24 cellular contexts compared by ENCODE assay signal in the genomic region with DNA sequence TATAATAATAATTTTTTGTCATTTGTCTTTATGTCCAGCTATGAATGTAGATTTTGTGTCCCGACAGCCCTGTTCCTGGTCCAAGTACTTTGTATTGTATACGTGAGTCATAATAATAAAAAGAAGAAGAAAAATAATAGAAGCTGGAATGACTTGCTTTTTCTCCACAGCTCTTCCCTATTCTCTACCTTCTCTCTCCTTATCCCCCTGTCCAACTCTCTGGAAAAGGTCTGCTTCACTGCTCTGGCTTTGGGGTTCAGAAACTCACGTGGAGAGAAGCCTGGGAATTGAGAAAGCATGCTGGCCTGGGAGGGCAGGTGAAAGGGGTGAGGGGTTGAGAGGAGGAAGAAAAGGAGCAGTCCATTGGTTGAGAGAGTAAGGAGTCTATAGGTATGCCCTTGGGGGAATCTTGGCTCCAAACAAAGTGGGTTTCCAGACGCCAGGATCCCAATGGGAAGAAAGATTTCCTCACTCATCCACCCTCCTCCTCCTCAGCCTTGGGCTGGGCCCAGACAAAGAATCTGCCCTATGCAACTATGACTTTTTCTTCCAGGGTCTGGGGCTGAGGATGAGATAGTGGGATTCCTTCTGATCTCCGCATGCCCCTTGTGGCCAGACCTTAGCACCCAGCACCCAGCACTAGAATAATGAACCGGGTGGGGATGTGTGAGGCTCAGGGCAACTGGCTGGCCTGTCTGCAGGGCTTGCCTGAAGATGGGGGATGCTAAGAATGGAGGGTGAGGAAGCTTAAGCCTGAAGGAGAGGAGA. TPM values are rescaled to one million over a fixed set of nuclear protein-coding genes. Genes with fewer than 3 reads are reported as not detected.
DNase-seq lines count a peak whose midpoint lies in the region; ATAC-seq, FAIRE-seq and TF ChIP-seq lines count a peak whose summit lies in the region.
"Had no signal": no experiment of that assay in that cellular context is flagged by ENCODE, and none has a peak within 500 bp of the region (broad histone marks: within the 10 kb centered on the region; RNA-seq: fewer than 3 reads in every experiment).

No MANE protein-coding gene starts in this region.

- no peak for FAIRE-seq in K562 (lab: Jason Lieb, UNC)
- FAIRE-seq: colon, D721Med, endometrium, frontal cortex, small intestine had no signal

- H3F3A ChIP-seq in GM23338 (replicated peaks; ENCODE audit: low read depth): peaks cover 31% of the 10 kb centered on the region

- no peak for TF ChIP-seq RAD21 in K562 (CRISPR knock-in tag; conservative IDR thresholded peaks at IDR 0.05 in 1 of 2, IDR thresholded peaks at IDR 0.05 in 1 of 2)

- no peak for TF ChIP-seq EP300 in K562 (IDR thresholded peaks at IDR 0.05; ENCODE audit: low read length)

- H3K9me3 ChIP-seq in K562 (replicated peaks; ENCODE audit: control insufficient read depth, insufficient read depth, low read depth, low read length) (no peaks in the 10 kb centered on the region), osteoblast (ENCODE audit: low read depth, low read length) (no peaks in the 10 kb centered on the region), lower lobe of right lung (no peaks in the 10 kb centered on the region)
- H3K9me3 ChIP-seq: testis had no signal

- H3K4me2 ChIP-seq in GM23338 (no peak overlapping the region), K562 (ENCODE audit: insufficient read depth, low read length) (no peak overlapping the region), osteoblast (ENCODE audit: insufficient read depth, low read length) (peak overlapping the region; percentile 66)

- POLR2A ChIA-PET in K562 (lab: Yijun Ruan, JAX): interaction anchor here (0.5 to 1.0 kb wide), 4 partner anchors 10 to 1028 kb away, joined by 3 to 4 read pairs (median 3); no protein-coding TSS in a partner anchor

- H3K36me3 Mint-ChIP-seq in GM23338 (ENCODE audit: low read depth): no peaks in the 10 kb centered on the region

- WGBS in K562 (ENCODE audit: insufficient coverage, low coverage, missing lambda C conversion rate): 57% methylated on average over 6 of the region's 6 CpGs

- no peaks in the 10 kb centered on the region for H3K9me1 ChIP-seq in K562 (ENCODE audit: control insufficient read depth, insufficient read depth, low read length)

- ATAC-seq in GM23338 (no peak), K562 (peak; percentile 31), HG03378 (IDR thresholded peaks at IDR 0.05; ENCODE audit: unreplicated experiment) (no peak), lower lobe of right lung (no peak)
- ATAC-seq: activated CD4-positive, CD25-positive, alpha-beta regulatory T cell treated with anti-CD3 and anti-CD28 coated beads, Interleukin-2, amount 50 U/mL, for 24 hours had no signal

- H4K20me1 ChIP-seq in GM23338 (replicated peaks; ENCODE audit: insufficient read depth) (peaks cover 25% of the 10 kb centered on the region), K562 (replicated peaks; ENCODE audit: control insufficient read depth, insufficient read depth, low read length) (no peaks in the 10 kb centered on the region), osteoblast (ENCODE audit: insufficient read depth, low read length) (peaks cover under 1% of the 10 kb centered on the region)

- H3K79me2 ChIP-seq in GM23338 (replicated peaks; ENCODE audit: insufficient read depth) (no peaks in the 10 kb centered on the region), K562 (ENCODE audit: control insufficient read depth, insufficient read depth, low read length) (peaks cover 3% of the 10 kb centered on the region; the same call in 1 of the 3 replicates), osteoblast (ENCODE audit: insufficient read depth, low read length) (peaks cover 77% of the 10 kb centered on the region)
- H3K79me2 ChIP-seq: parathyroid adenoma had no signal

- H3K27ac Mint-ChIP-seq in GM23338: no peak overlapping the region

- CTCF ChIA-PET in K562 (lab: Yijun Ruan, JAX; ENCODE audit: low intra/inter-chr PET ratio): no interaction called here

- no TSS peak for BruUV-seq in K562 (replicated peaks; lab: Mats Ljungman, UMichigan)

- H3K36me3 ChIP-seq in GM23338 (ENCODE audit: insufficient read depth) (no peaks in the 10 kb centered on the region), K562 (ENCODE audit: control insufficient read depth, insufficient read depth, low read length) (no peaks in the 10 kb centered on the region), osteoblast (ENCODE audit: insufficient read depth, low read length) (no peaks in the 10 kb centered on the region), lower lobe of right lung (no peaks in the 10 kb centered on the region)

- H3K27ac ChIP-seq in GM23338 (ENCODE audit: low read depth): no peak overlapping the region
- H3K27ac ChIP-seq in K562 (ENCODE audit: extremely low read depth, low read depth, low read length): no peak overlapping the region
- H3K27ac ChIP-seq in osteoblast (ENCODE audit: low read depth, low read length): peak overlapping the region; percentile 67
- no peak overlapping the region for H3K27ac ChIP-seq in lower lobe of right lung
- H3K27ac ChIP-seq: parathyroid adenoma, testis had no signal

- DNase-seq in AG10803 (ENCODE audit: low read depth): no peak
- no peak for DNase-seq in GM23338 (ENCODE audit: low spot score)
- peak in 3 of 4 experiments; percentile 32 to 47 (median 37) for DNase-seq in K562 (ENCODE audit: extremely low read depth in 1 of 4, low spot score in 3 of 4)
- DNase-seq in osteoblast (ENCODE audit: insufficient read length, low spot score, missing footprints): peak; percentile 86
- no peak for DNase-seq in lower lobe of right lung
- DNase-seq in activated naive CD4-positive, alpha-beta T cell treated with anti-CD3 and anti-CD28 coated beads, Interleukin-2, amount 50 U/mL, for 16 hours: no peak
- DNase-seq in COLO829 (ENCODE audit: low spot score): no peak
- DNase-seq: activated gamma-delta T cell treated with Interleukin-2 at 50 U/mL for 16 hours, HCEC 1CT, NCI-H2029, NCI-H510A treated with DMSO at 0.1 percent for 48 hours, small intestine, T-helper 9 cell, testis had no signal

- no peaks in the 10 kb centered on the region; the same call in 2 of the 3 replicates for H3K9me3 Mint-ChIP-seq in GM23338

- TF ChIP-seq POLR2A in K562 (conservative IDR thresholded peaks at IDR 0.05): no peak

- no peaks in the 10 kb centered on the region for H3K9me2 ChIP-seq in GM23338 (ENCODE audit: insufficient read depth)

- H2AFZ ChIP-seq in GM23338 (no peak overlapping the region), K562 (ENCODE audit: low read depth, low read length) (no peak overlapping the region), osteoblast (ENCODE audit: low read length) (no peak overlapping the region)
- H2AFZ ChIP-seq: parathyroid adenoma had no signal

- H3K4me3 ChIP-seq in AG10803 (ENCODE audit: low read length) (peak overlapping the region; percentile 98), GM23338 (no peak overlapping the region), K562 (no peak overlapping the region), osteoblast (ENCODE audit: insufficient read depth, low read length) (peak overlapping the region; percentile 33), lower lobe of right lung (no peak overlapping the region)
- H3K4me3 ChIP-seq: testis had no signal

- peaks cover 33% of the 10 kb centered on the region for H3K4me1 Mint-ChIP-seq in GM23338

- H3K27me3 ChIP-seq in GM23338 (ENCODE audit: insufficient read depth): peaks cover 100% of the 10 kb centered on the region
- no peaks in the 10 kb centered on the region for H3K27me3 ChIP-seq in K562 (ENCODE audit: control insufficient read depth in 2 of 2, insufficient read depth in 2 of 2, low read length in 2 of 2)
- H3K27me3 ChIP-seq in osteoblast (ENCODE audit: insufficient read depth, low read length): no peaks in the 10 kb centered on the region
- peaks cover 94% of the 10 kb centered on the region for H3K27me3 ChIP-seq in lower lobe of right lung (ENCODE audit: low read depth)
- H3K27me3 ChIP-seq: testis had no signal

- TF ChIP-seq CTCF in AG10803 (conservative IDR thresholded peaks at IDR 0.05; ENCODE audit: low read length) (peak; percentile 41), GM23338 (conservative IDR thresholded peaks at IDR 0.05; ENCODE audit: low read depth in 2 of 2) (peak in 1 of 2 experiments; percentile 20; a peak in 2 of 4 replicates), K562 (IDR thresholded peaks at IDR 0.05 in 2 of 3, conservative IDR thresholded peaks at IDR 0.05 in 1 of 3; ENCODE audit: insufficient read depth in 2 of 3, low read depth in 1 of 3, low read length in 3 of 3) (peak in 1 of 3 experiments; percentile 23; a peak in 1 of 6 replicates), osteoblast (IDR thresholded peaks at IDR 0.05; ENCODE audit: extremely low read depth, low read depth, low read length) (no peak), lower lobe of right lung (IDR thresholded peaks at IDR 0.05) (no peak)

- H3K9ac ChIP-seq in K562 (ENCODE audit: insufficient read depth in 1 of 2, low read depth in 2 of 2, low read length in 2 of 2): peak overlapping the region in 1 of 2 experiments; percentile 70; a peak in 1 of 4 replicates
- H3K9ac ChIP-seq: parathyroid adenoma had no signal

- intact Hi-C loops in K562 (cut with micrococcal nuclease): loop anchor here (10.0 kb wide), 1 partner anchor 282 kb away; no protein-coding TSS in a partner anchor
- intact Hi-C loops in lower lobe of right lung (cut with DNase I): no loop called here

- H3K4me1 ChIP-seq in GM23338 (ENCODE audit: insufficient read depth): peaks cover 50% of the 10 kb centered on the region
- peaks cover 11 to 20% of the 10 kb centered on the region in 2 experiments for H3K4me1 ChIP-seq in K562 (replicated peaks in 1 of 2; ENCODE audit: control insufficient read depth in 2 of 2, insufficient read depth in 2 of 2, low read length in 2 of 2)
- H3K4me1 ChIP-seq in osteoblast (ENCODE audit: insufficient read depth, low read length): peaks cover 47% of the 10 kb centered on the region
- peaks cover 25% of the 10 kb centered on the region for H3K4me1 ChIP-seq in lower lobe of right lung
- H3K4me1 ChIP-seq: parathyroid adenoma had no signal

- in situ Hi-C loops in K562 (cut with MboI): no loop called here

- H3K27me3 Mint-ChIP-seq in GM23338 (ENCODE audit: insufficient read depth, low read depth, poor library complexity): peaks cover 99% of the 10 kb centered on the region

- H3K4me3 Mint-ChIP-seq in GM23338: no peak overlapping the region

RNA-seq across cellular contexts. Expression of gene HOXC8, which starts 4.0 kb away (rescaled TPM):
- total RNA-seq in GM23338 (2014; rRNA removed; shearing (Covaris generic)): not detected in 2 replicates
- polyA plus RNA-seq in GM23338 (2016; fragmentation: Nextera tagmentation; extraction: Ambion mirVana): not detected in 2 replicates
- 6.6 and 8.3 TPM in 2 replicates for total RNA-seq in K562 (2011; cell fraction: chromatin; rRNA removed; ENCODE audit: low replicate concordance)
- 2.4 and 3.2 TPM in 2 replicates for total RNA-seq in K562 (2011; cell fraction: nucleolus; rRNA removed)
- 2.1 and 2.4 TPM in 2 replicates for total RNA-seq in K562 (2011; cell fraction: nucleoplasm; rRNA removed)
- total RNA-seq in K562 (2014; rRNA removed): 0.32 and 0.57 TPM in 2 replicates
- total RNA-seq in K562 (2014; rRNA removed; fragmentation: Illumina TruSeq; extraction: Trizol): 0.62 and 0.80 TPM in 2 replicates
- 0.53 and 0.76 TPM in 2 replicates for total RNA-seq in K562 (2015; rRNA removed; fragmentation: Illumina TruSeq; extraction: Trizol)
- 0.72 and 0.95 TPM in 2 replicates for total RNA-seq in K562 (2021)
- 0.57 TPM in 2 replicates for polyA plus RNA-seq in K562 (2011; rRNA removed)
- 0.29 and 0.31 TPM in 2 replicates for polyA plus RNA-seq in K562 (2011; cell fraction: cytosol; rRNA removed)
- polyA plus RNA-seq in K562 (2011; cell fraction: nucleus; rRNA removed): 1.9 and 3.0 TPM in 2 replicates
- 0.62 and 1.4 TPM in 2 replicates for polyA plus RNA-seq in K562 (2012)
- 1.3 and 1.4 TPM in 2 replicates for polyA plus RNA-seq in K562 (2014; fragmentation: Illumina TruSeq; extraction: Trizol)
- polyA plus RNA-seq in K562 (2014; fragmentation: Nextera tagmentation; extraction: Ambion mirVana): under 1 TPM; 0.20 to 0.21 TPM
- polyA plus RNA-seq in K562 (2014; rRNA removed): 0.94 and 1.1 TPM in 2 replicates
- 0.11 and 0.42 TPM in 2 replicates for polyA minus RNA-seq in K562 (2011; rRNA and poly(A)+ RNA removed)
- not detected in 2 replicates for polyA minus RNA-seq in K562 (2011; cell fraction: cytosol; rRNA and poly(A)+ RNA removed)
- 0.81 and 0.89 TPM in 2 replicates for polyA minus RNA-seq in K562 (2011; cell fraction: nucleus; rRNA and poly(A)+ RNA removed)
- total RNA-seq in osteoblast: 3.2 and 5.1 TPM in 2 replicates
- total RNA-seq in lower lobe of right lung: not detected
- total RNA-seq: frontal cortex, left lobe of liver had no signal

RNA-seq across cellular contexts. Expression of gene HOXC9, which starts 12.9 kb away (rescaled TPM):
- total RNA-seq in GM23338 (2014; rRNA removed; shearing (Covaris generic)): not detected in 2 replicates
- not detected in 2 replicates for polyA plus RNA-seq in GM23338 (2016; fragmentation: Nextera tagmentation; extraction: Ambion mirVana)
- 7.4 and 10.3 TPM in 2 replicates for total RNA-seq in K562 (2011; cell fraction: chromatin; rRNA removed; ENCODE audit: low replicate concordance)
- 2.7 and 2.9 TPM in 2 replicates for total RNA-seq in K562 (2011; cell fraction: nucleolus; rRNA removed)
- 2.9 and 3.5 TPM in 2 replicates for total RNA-seq in K562 (2011; cell fraction: nucleoplasm; rRNA removed)
- total RNA-seq in K562 (2014; rRNA removed): 10.5 and 13.9 TPM in 2 replicates
- total RNA-seq in K562 (2014; rRNA removed; fragmentation: Illumina TruSeq; extraction: Trizol): 5.7 and 8.0 TPM in 2 replicates
- 10.4 and 10.9 TPM in 2 replicates for total RNA-seq in K562 (2015; rRNA removed; fragmentation: Illumina TruSeq; extraction: Trizol)
- total RNA-seq in K562 (2021): 9.3 and 9.9 TPM in 2 replicates
- 1.1 and 1.7 TPM in 2 replicates for polyA plus RNA-seq in K562 (2011; rRNA removed)
- 3.4 and 8.0 TPM in 2 replicates for polyA plus RNA-seq in K562 (2011; cell fraction: cytosol; rRNA removed)
- 6.2 and 13.4 TPM in 2 replicates for polyA plus RNA-seq in K562 (2011; cell fraction: nucleus; rRNA removed)
- 8.6 and 12.0 TPM in 2 replicates for polyA plus RNA-seq in K562 (2012)
- 8.8 and 9.9 TPM in 2 replicates for polyA plus RNA-seq in K562 (2014; fragmentation: Illumina TruSeq; extraction: Trizol)
- 1 to 10 TPM; 1.9 to 2.2 TPM for polyA plus RNA-seq in K562 (2014; fragmentation: Nextera tagmentation; extraction: Ambion mirVana)
- 5.1 and 10.4 TPM in 2 replicates for polyA plus RNA-seq in K562 (2014; rRNA removed)
- polyA minus RNA-seq in K562 (2011; rRNA and poly(A)+ RNA removed): 0.57 and 1.2 TPM in 2 replicates
- polyA minus RNA-seq in K562 (2011; cell fraction: cytosol; rRNA and poly(A)+ RNA removed): 1.7 and 2.6 TPM in 2 replicates
- polyA minus RNA-seq in K562 (2011; cell fraction: nucleus; rRNA and poly(A)+ RNA removed): 1.8 and 1.9 TPM in 2 replicates
- 8.3 and 11.6 TPM in 2 replicates for total RNA-seq in osteoblast
- not detected for total RNA-seq in lower lobe of right lung
- total RNA-seq: frontal cortex, left lobe of liver had no signal
- polyA plus RNA-seq: small intestine had no signal

RNA-seq across cellular contexts. Expression of gene HOXC6, which starts 15.4 kb away (rescaled TPM):
- total RNA-seq in GM23338 (2014; rRNA removed; shearing (Covaris generic)): not detected in 2 replicates
- polyA plus RNA-seq in GM23338 (2016; fragmentation: Nextera tagmentation; extraction: Ambion mirVana) (not detected in 2 replicates), K562 (2011; rRNA removed) (2.0 and 2.8 TPM in 2 replicates), K562 (2014; fragmentation: Illumina TruSeq; extraction: Trizol) (3.4 and 3.5 TPM in 2 replicates), K562 (2014; fragmentation: Nextera tagmentation; extraction: Ambion mirVana) (under 1 TPM; 0.06 to 0.13 TPM), K562 (2014; rRNA removed) (2.3 and 3.5 TPM in 2 replicates)
- total RNA-seq in K562 (2011; cell fraction: chromatin; rRNA removed; ENCODE audit: low replicate concordance): 7.1 and 7.3 TPM in 2 replicates
- total RNA-seq in K562 (2011; cell fraction: nucleolus; rRNA removed): 2.8 and 3.0 TPM in 2 replicates
- total RNA-seq in K562 (2011; cell fraction: nucleoplasm; rRNA removed): 3.9 and 4.4 TPM in 2 replicates
- total RNA-seq in K562 (2014; rRNA removed) (0.73 and 1.00 TPM in 2 replicates), K562 (2014; rRNA removed; fragmentation: Illumina TruSeq; extraction: Trizol) (0.57 and 1.0 TPM in 2 replicates), K562 (2015; rRNA removed; fragmentation: Illumina TruSeq; extraction: Trizol) (1.4 TPM in 2 replicates), K562 (2021) (3.2 and 4.0 TPM in 2 replicates), osteoblast (5.6 and 7.2 TPM in 2 replicates), lower lobe of right lung (0.50 TPM)
- polyA plus RNA-seq in K562 (2011; cell fraction: cytosol; rRNA removed): 1.5 and 1.8 TPM in 2 replicates
- polyA plus RNA-seq in K562 (2011; cell fraction: nucleus; rRNA removed): 4.0 and 6.5 TPM in 2 replicates
- polyA plus RNA-seq in K562 (2012): 2.8 and 3.8 TPM in 2 replicates
- 1.2 and 1.4 TPM in 2 replicates for polyA minus RNA-seq in K562 (2011; rRNA and poly(A)+ RNA removed)
- 0.64 and 0.76 TPM in 2 replicates for polyA minus RNA-seq in K562 (2011; cell fraction: cytosol; rRNA and poly(A)+ RNA removed)
- polyA minus RNA-seq in K562 (2011; cell fraction: nucleus; rRNA and poly(A)+ RNA removed): 0.94 and 2.2 TPM in 2 replicates
- total RNA-seq: frontal cortex, left lobe of liver had no signal

RNA-seq across cellular contexts. Expression of gene HOXC5, which starts 20.0 kb away (rescaled TPM):
- total RNA-seq in GM23338 (2014; rRNA removed; shearing (Covaris generic)): not detected in 2 replicates
- polyA plus RNA-seq in GM23338 (2016; fragmentation: Nextera tagmentation; extraction: Ambion mirVana): not detected in 2 replicates
- total RNA-seq in K562 (2011; cell fraction: chromatin; rRNA removed; ENCODE audit: low replicate concordance): 1.7 and 1.9 TPM in 2 replicates
- total RNA-seq in K562 (2011; cell fraction: nucleolus; rRNA removed): 0.83 and 0.92 TPM in 2 replicates
- 0.44 and 1.3 TPM in 2 replicates for total RNA-seq in K562 (2011; cell fraction: nucleoplasm; rRNA removed)
- 0.18 and 0.53 TPM in 2 replicates for total RNA-seq in K562 (2014; rRNA removed)
- total RNA-seq in K562 (2014; rRNA removed; fragmentation: Illumina TruSeq; extraction: Trizol): not detected in 2 replicates
- 0.14 TPM in 1 of 2 replicates, not detected in the other for total RNA-seq in K562 (2015; rRNA removed; fragmentation: Illumina TruSeq; extraction: Trizol)
- total RNA-seq in K562 (2021): 0.31 and 0.40 TPM in 2 replicates
- not detected in 2 replicates for polyA plus RNA-seq in K562 (2011; rRNA removed)
- polyA plus RNA-seq in K562 (2011; cell fraction: cytosol; rRNA removed): not detected in 2 replicates
- 0.07 and 0.46 TPM in 2 replicates for polyA plus RNA-seq in K562 (2011; cell fraction: nucleus; rRNA removed)
- 0.11 TPM in 1 of 2 replicates, not detected in the other for polyA plus RNA-seq in K562 (2012)
- 0.10 TPM in 1 of 2 replicates, not detected in the other for polyA plus RNA-seq in K562 (2014; fragmentation: Illumina TruSeq; extraction: Trizol)
- polyA plus RNA-seq in K562 (2014; fragmentation: Nextera tagmentation; extraction: Ambion mirVana): not detected
- 0.44 TPM in 1 of 2 replicates, not detected in the other for polyA plus RNA-seq in K562 (2014; rRNA removed)
- not detected in 2 replicates for polyA minus RNA-seq in K562 (2011; rRNA and poly(A)+ RNA removed)
- polyA minus RNA-seq in K562 (2011; cell fraction: cytosol; rRNA and poly(A)+ RNA removed): not detected in 2 replicates
- 0.22 and 0.40 TPM in 2 replicates for polyA minus RNA-seq in K562 (2011; cell fraction: nucleus; rRNA and poly(A)+ RNA removed)
- total RNA-seq in osteoblast: 1.8 and 2.1 TPM in 2 replicates
- total RNA-seq in lower lobe of right lung: not detected
- total RNA-seq: frontal cortex, left lobe of liver, SK-MEL-5 had no signal
- polyA plus RNA-seq: BJ had no signal

RNA-seq across cellular contexts. Expression of gene HOXC10, which starts 27.9 kb away (rescaled TPM):
- total RNA-seq in GM23338 (2014; rRNA removed; shearing (Covaris generic)): not detected in 2 replicates
- polyA plus RNA-seq in GM23338 (2016; fragmentation: Nextera tagmentation; extraction: Ambion mirVana): not detected in 2 replicates
- total RNA-seq in K562 (2011; cell fraction: chromatin; rRNA removed; ENCODE audit: low replicate concordance): 0.25 TPM in 1 of 2 replicates, not detected in the other
- total RNA-seq in K562 (2011; cell fraction: nucleolus; rRNA removed): 0.53 TPM in 1 of 2 replicates, not detected in the other
- 0.46 TPM in 1 of 2 replicates, not detected in the other for total RNA-seq in K562 (2011; cell fraction: nucleoplasm; rRNA removed)
- total RNA-seq in K562 (2014; rRNA removed): 0.08 and 0.14 TPM in 2 replicates
- total RNA-seq in K562 (2014; rRNA removed; fragmentation: Illumina TruSeq; extraction: Trizol): not detected in 2 replicates
- total RNA-seq in K562 (2015; rRNA removed; fragmentation: Illumina TruSeq; extraction: Trizol): 0.23 TPM in 1 of 2 replicates, not detected in the other
- 0.35 and 0.69 TPM in 2 replicates for total RNA-seq in K562 (2021)
- polyA plus RNA-seq in K562 (2011; rRNA removed): 0.08 and 0.13 TPM in 2 replicates
- 0.15 and 0.33 TPM in 2 replicates for polyA plus RNA-seq in K562 (2011; cell fraction: cytosol; rRNA removed)
- 0.21 TPM in 1 of 2 replicates, not detected in the other for polyA plus RNA-seq in K562 (2011; cell fraction: nucleus; rRNA removed)
- polyA plus RNA-seq in K562 (2012): 0.64 and 0.75 TPM in 2 replicates
- 0.37 and 0.77 TPM in 2 replicates for polyA plus RNA-seq in K562 (2014; fragmentation: Illumina TruSeq; extraction: Trizol)
- polyA plus RNA-seq in K562 (2014; fragmentation: Nextera tagmentation; extraction: Ambion mirVana): under 1 TPM; 0.25 to 0.42 TPM
- polyA plus RNA-seq in K562 (2014; rRNA removed): 0.63 and 0.73 TPM in 2 replicates
- 0.24 TPM in 1 of 2 replicates, not detected in the other for polyA minus RNA-seq in K562 (2011; rRNA and poly(A)+ RNA removed)
- 0.64 and 1.6 TPM in 2 replicates for polyA minus RNA-seq in K562 (2011; cell fraction: cytosol; rRNA and poly(A)+ RNA removed)
- polyA minus RNA-seq in K562 (2011; cell fraction: nucleus; rRNA and poly(A)+ RNA removed): 0.67 TPM in 2 replicates
- 9.7 and 11.2 TPM in 2 replicates for total RNA-seq in osteoblast
- not detected for total RNA-seq in lower lobe of right lung
- total RNA-seq: frontal cortex had no signal
- polyA plus RNA-seq: small intestine had no signal

Comparison
In these comparisons a context has a peak if more than half of its experiments do, and no peak if none do; other contexts are left out.
1. DNase-seq: peak in K562 (3 of 4) and osteoblast (single experiment); none in AG10803 (single experiment), GM23338 (single experiment), lower lobe of right lung (single experiment), activated naive CD4-positive, alpha-beta T cell treated with anti-CD3 and anti-CD28 coated beads, Interleukin-2, amount 50 U/mL, for 16 hours (single experiment) and COLO829 (single experiment).
2. H3K4me3 ChIP-seq: peak in AG10803 (single experiment) and osteoblast (single experiment); none in GM23338 (single experiment), K562 (single experiment) and lower lobe of right lung (single experiment).